18 cellular contexts compared by ENCODE assay signal in the genomic region with DNA sequence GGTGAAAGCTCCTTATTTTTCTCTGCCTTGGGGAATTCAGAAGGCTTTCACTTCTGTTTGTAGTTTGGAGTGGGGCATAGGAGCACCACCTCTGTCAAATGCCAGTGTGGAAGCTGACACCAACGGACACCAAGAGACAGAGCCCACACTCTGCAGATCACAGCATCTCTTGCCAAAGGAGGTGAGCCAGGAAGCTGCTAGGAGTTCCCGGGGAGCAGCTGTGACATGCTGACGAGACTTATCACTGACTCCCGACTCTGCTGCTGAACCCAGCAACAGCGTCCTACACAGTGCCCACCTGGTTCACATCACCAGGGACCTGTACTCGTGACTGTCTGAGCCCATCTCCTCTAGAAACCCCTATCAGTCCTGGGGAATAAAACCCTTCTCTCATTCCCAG. TPM values are rescaled to one million over a fixed set of nuclear protein-coding genes. Genes with fewer than 3 reads are reported as not detected.
"Had no signal": no experiment of that assay in that cellular context is flagged by ENCODE, and none has a peak within 500 bp of the region (broad histone marks: within the 10 kb centered on the region; RNA-seq: fewer than 3 reads in every experiment).

No MANE protein-coding gene starts in this region.

- H3K27me3 Mint-ChIP-seq: activated naive CD8-positive, alpha-beta T cell treated with anti-CD3 and anti-CD28 coated beads for 36 hours had no signal

- H3K4me3 Mint-ChIP-seq: activated naive CD8-positive, alpha-beta T cell treated with anti-CD3 and anti-CD28 coated beads for 36 hours; natural killer cell treated with Interleukin-12 subunit alpha and Interleukin-12 subunit beta and Interleukin-15 and Interleukin-18, amount 100 ng/mL, for 72 hours; T-helper 17 cell; WTC11 had no signal

- H3K27ac Mint-ChIP-seq: activated naive CD8-positive, alpha-beta T cell treated with anti-CD3 and anti-CD28 coated beads for 36 hours; natural killer cell treated with Interleukin-12 subunit alpha and Interleukin-12 subunit beta and Interleukin-15 and Interleukin-18, amount 100 ng/mL, for 72 hours; T-helper 17 cell; WTC11 had no signal

- H3K9me3 Mint-ChIP-seq: activated naive CD8-positive, alpha-beta T cell treated with anti-CD3 and anti-CD28 coated beads for 36 hours; natural killer cell treated with Interleukin-12 subunit alpha and Interleukin-12 subunit beta and Interleukin-15 and Interleukin-18, amount 100 ng/mL, for 72 hours had no signal

- H3K36me3 Mint-ChIP-seq: activated naive CD8-positive, alpha-beta T cell treated with anti-CD3 and anti-CD28 coated beads for 36 hours; natural killer cell treated with Interleukin-12 subunit alpha and Interleukin-12 subunit beta and Interleukin-15 and Interleukin-18, amount 100 ng/mL, for 72 hours had no signal

- DNase-seq: activated CD4-positive, alpha-beta T cell treated with anti-CD3 and anti-CD28 coated beads for 48 hours; activated gamma-delta T cell treated with Interleukin-2 at 50 U/mL for 16 hours; activated naive CD8-positive, alpha-beta T cell treated with anti-CD3 and anti-CD28 coated beads for 36 hours; activated T-cell treated with anti-CD3 and anti-CD28 coated beads, Interleukin-2, amount 50 U/mL, for 1 hour; anterior cingulate cortex; cerebellar nuclear complex; glutamatergic neuron; stimulated activated CD4-positive, alpha-beta T cell treated with anti-CD3 and anti-CD28 coated beads, Interleukin-4, amount 100 ng/mL, for 24 hours; T-helper 17 cell had no signal

RNA-seq across cellular contexts. Expression of a gene that starts 8.1 kb away (rescaled TPM):
- total RNA-seq: activated naive CD8-positive, alpha-beta T cell treated with anti-CD3 and anti-CD28 coated beads for 36 hours; dermis microvascular lymphatic vessel endothelial cell; esophagus mucosa; fibroblast of villous mesenchyme; lung; natural killer cell treated with Interleukin-12 subunit alpha and Interleukin-12 subunit beta and Interleukin-15 and Interleukin-18, amount 100 ng/mL, for 72 hours; osteoblast; stomach; T-helper 17 cell; uterus; WTC11 had no signal
